In the genomic region with DNA sequence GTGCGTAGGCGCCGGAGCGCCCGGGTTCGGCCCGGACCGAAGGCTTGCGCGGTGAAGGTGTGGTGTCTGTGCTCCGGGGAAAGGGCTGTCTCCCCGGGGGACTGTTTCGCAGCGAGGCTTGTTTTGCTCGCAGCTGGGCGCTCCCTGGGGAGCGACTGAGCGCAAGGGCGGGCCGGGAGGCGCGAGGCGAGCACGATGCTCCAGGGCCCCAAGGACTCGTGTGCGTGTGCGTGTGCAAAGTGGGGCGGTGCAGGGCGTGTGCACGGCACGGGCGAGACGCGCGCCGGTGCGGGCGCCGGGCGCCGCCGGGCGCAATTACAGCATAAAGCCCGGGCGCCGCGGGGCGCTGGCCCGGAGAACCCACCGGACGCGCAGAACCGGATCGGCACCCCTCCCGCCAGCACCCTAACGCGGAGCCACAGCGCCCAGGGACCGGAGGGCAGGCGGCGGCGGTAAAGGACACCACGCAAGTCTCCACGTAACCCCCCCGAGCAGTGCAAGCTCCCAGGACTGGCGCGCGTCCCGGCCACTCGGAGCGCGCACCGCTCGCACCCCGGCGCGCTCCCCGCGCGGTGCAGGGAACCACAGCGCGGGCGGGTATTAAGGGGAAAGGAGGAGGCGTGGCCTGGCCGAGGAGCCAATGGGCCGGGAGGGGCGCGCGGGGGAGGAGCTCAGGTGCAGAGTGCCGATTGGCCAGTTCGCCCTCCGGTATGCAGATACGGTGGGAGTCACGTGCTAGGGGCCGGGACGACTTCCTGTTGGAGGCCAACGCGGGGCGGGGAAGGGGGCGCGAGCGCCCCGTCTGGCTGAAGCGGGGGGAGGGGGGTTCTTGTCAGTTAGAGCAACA, we compare ENCODE assay signal across 1 cellular context.
TF ChIP-seq lines count a peak whose summit lies in the region.

A gene with protein sequence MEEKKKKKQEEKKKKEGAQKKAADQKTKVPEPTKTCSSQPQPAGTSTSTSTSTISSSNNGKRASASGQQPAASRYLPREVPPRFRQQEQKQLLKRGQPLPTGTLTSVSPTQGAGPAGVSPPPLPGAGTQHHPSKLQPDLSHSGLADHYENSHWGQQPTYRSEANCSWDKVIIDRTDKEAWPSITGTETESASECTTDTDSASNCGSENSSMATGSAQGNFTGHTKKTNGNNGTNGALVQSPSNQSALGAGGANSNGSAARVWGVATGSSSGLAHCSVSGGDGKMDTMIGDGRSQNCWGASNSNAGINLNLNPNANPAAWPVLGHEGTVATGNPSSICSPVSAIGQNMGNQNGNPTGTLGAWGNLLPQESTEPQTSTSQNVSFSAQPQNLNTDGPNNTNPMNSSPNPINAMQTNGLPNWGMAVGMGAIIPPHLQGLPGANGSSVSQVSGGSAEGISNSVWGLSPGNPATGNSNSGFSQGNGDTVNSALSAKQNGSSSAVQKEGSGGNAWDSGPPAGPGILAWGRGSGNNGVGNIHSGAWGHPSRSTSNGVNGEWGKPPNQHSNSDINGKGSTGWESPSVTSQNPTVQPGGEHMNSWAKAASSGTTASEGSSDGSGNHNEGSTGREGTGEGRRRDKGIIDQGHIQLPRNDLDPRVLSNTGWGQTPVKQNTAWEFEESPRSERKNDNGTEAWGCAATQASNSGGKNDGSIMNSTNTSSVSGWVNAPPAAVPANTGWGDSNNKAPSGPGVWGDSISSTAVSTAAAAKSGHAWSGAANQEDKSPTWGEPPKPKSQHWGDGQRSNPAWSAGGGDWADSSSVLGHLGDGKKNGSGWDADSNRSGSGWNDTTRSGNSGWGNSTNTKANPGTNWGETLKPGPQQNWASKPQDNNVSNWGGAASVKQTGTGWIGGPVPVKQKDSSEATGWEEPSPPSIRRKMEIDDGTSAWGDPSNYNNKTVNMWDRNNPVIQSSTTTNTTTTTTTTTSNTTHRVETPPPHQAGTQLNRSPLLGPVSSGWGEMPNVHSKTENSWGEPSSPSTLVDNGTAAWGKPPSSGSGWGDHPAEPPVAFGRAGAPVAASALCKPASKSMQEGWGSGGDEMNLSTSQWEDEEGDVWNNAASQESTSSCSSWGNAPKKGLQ (N-terminal part only) (plus strand): TSS at position 835 of the 847 bp plus-strand sequence. CDS start 45,504 bp downstream, outside the sequence.

TF ChIP-seq in K562, 482 proteins besides CTCF, POLR2A, EP300 and RAD21 (continued from another document and continues in another):
- TF ChIP-seq, protein P1, sequence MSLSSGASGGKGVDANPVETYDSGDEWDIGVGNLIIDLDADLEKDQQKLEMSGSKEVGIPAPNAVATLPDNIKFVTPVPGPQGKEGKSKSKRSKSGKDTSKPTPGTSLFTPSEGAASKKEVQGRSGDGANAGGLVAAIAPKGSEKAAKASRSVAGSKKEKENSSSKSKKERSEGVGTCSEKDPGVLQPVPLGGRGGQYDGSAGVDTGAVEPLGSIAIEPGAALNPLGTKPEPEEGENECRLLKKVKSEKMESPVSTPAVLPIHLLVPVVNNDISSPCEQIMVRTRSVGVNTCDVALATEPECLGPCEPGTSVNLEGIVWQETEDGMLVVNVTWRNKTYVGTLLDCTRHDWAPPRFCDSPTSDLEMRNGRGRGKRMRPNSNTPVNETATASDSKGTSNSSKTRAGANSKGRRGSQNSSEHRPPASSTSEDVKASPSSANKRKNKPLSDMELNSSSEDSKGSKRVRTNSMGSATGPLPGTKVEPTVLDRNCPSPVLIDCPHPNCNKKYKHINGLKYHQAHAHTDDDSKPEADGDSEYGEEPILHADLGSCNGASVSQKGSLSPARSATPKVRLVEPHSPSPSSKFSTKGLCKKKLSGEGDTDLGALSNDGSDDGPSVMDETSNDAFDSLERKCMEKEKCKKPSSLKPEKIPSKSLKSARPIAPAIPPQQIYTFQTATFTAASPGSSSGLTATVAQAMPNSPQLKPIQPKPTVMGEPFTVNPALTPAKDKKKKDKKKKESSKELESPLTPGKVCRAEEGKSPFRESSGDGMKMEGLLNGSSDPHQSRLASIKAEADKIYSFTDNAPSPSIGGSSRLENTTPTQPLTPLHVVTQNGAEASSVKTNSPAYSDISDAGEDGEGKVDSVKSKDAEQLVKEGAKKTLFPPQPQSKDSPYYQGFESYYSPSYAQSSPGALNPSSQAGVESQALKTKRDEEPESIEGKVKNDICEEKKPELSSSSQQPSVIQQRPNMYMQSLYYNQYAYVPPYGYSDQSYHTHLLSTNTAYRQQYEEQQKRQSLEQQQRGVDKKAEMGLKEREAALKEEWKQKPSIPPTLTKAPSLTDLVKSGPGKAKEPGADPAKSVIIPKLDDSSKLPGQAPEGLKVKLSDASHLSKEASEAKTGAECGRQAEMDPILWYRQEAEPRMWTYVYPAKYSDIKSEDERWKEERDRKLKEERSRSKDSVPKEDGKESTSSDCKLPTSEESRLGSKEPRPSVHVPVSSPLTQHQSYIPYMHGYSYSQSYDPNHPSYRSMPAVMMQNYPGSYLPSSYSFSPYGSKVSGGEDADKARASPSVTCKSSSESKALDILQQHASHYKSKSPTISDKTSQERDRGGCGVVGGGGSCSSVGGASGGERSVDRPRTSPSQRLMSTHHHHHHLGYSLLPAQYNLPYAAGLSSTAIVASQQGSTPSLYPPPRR (CRISPR knock-in tag; IDR thresholded peaks at IDR 0.05; ENCODE audit: borderline replicate concordance), result 0 out of 2 replicates have a peak, but pooled peaks have one; percentile 8
- TF ChIP-seq, protein P2, sequence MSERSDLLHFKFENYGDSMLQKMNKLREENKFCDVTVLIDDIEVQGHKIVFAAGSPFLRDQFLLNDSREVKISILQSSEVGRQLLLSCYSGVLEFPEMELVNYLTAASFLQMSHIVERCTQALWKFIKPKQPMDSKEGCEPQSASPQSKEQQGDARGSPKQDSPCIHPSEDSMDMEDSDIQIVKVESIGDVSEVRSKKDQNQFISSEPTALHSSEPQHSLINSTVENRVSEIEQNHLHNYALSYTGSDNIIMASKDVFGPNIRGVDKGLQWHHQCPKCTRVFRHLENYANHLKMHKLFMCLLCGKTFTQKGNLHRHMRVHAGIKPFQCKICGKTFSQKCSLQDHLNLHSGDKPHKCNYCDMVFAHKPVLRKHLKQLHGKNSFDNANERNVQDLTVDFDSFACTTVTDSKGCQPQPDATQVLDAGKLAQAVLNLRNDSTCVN (CRISPR knock-in tag; IDR thresholded peaks at IDR 0.05), result peak; percentile 94
- TF ChIP-seq SAFB (IDR thresholded peaks at IDR 0.05; ENCODE audit: borderline replicate concordance, low read depth, low read length) (peak; percentile 46; the same call in 1 of the 2 replicates), NCOA2 (IDR thresholded peaks at IDR 0.05; ENCODE audit: partially characterized antibody in 2 of 2) (no peak), PYGO2 (tag; IDR thresholded peaks at IDR 0.05) (no peak), BDP1 (IDR thresholded peaks at IDR 0.05; ENCODE audit: insufficient read depth, insufficient read length) (no peak), ILF3 (IDR thresholded peaks at IDR 0.05; ENCODE audit: borderline replicate concordance) (peak; percentile 96; the same call in 1 of the 2 replicates), NCOR1 (IDR thresholded peaks at IDR 0.05) (peak; percentile 51; the same call in 1 of the 2 replicates), EGR1 (conservative IDR thresholded peaks at IDR 0.05) (peak; percentile 83), CREB1 (IDR thresholded peaks at IDR 0.05) (no peak; the same call in 1 of the 2 replicates), CREB1 (CRISPR knock-in tag; IDR thresholded peaks at IDR 0.05) (peak; percentile 15; the same call in 1 of the 2 replicates), XRCC3 (IDR thresholded peaks at IDR 0.05) (no peak), ZNF24 (IDR thresholded peaks at IDR 0.05) (no peak), RBM17 (IDR thresholded peaks at IDR 0.05; ENCODE audit: borderline replicate concordance, low read depth, low read length) (no peak), ARID1B (IDR thresholded peaks at IDR 0.05) (no peak; the same call in 1 of the 2 replicates), ZNF780A (CRISPR knock-in tag; IDR thresholded peaks at IDR 0.05) (no peak), SMAD2 (IDR thresholded peaks at IDR 0.05; ENCODE audit: low read depth, low read length) (no peak), TSC22D4 (tag; IDR thresholded peaks at IDR 0.05) (no peak), ZNF23 (CRISPR knock-in tag; IDR thresholded peaks at IDR 0.05) (peak; percentile 59; the same call in 1 of the 2 replicates), FOS (IDR thresholded peaks at IDR 0.05; ENCODE audit: extremely low read depth, insufficient read length) (peak; percentile 63), KDM1A (IDR thresholded peaks at IDR 0.05) (no peak), ZNF3 (CRISPR knock-in tag; IDR thresholded peaks at IDR 0.05) (no peak), XRCC4 (IDR thresholded peaks at IDR 0.05; ENCODE audit: extremely low read depth, insufficient read depth, insufficient read length) (no peak), EHMT2 (IDR thresholded peaks at IDR 0.05) (no peak), CCNT2 (IDR thresholded peaks at IDR 0.05; ENCODE audit: borderline replicate concordance, extremely low read depth, insufficient read length, low read depth, low read length) (peak; percentile 84), CHD1 (IDR thresholded peaks at IDR 0.05; ENCODE audit: low read length) (no peak), GABPA (tag; conservative IDR thresholded peaks at IDR 0.05; ENCODE audit: low read depth) (peak; percentile 91), GATAD2A (IDR thresholded peaks at IDR 0.05) (no peak), ZZZ3 (IDR thresholded peaks at IDR 0.05) (no peak), TCF3 (CRISPR knock-in tag; IDR thresholded peaks at IDR 0.05) (no peak), HNRNPK (IDR thresholded peaks at IDR 0.05; ENCODE audit: low read depth, low read length, poor library complexity, severe bottlenecking) (no peak), ZNF263 (CRISPR knock-in tag; IDR thresholded peaks at IDR 0.05; ENCODE audit: borderline replicate concordance) (peak; percentile 60; the same call in 1 of the 2 replicates), TAF1 (IDR thresholded peaks at IDR 0.05; ENCODE audit: control insufficient read depth, extremely low read depth, insufficient read depth, low read length, severe bottlenecking) (peak; percentile 95), JUNB (CRISPR knock-in tag; conservative IDR thresholded peaks at IDR 0.05) (no peak; the same call in 1 of the 2 replicates), ZKSCAN8 (CRISPR knock-in tag; IDR thresholded peaks at IDR 0.05) (no peak), ASH1L (IDR thresholded peaks at IDR 0.05; ENCODE audit: borderline replicate concordance, low read depth, partially characterized antibody) (no peak), RBM14 (IDR thresholded peaks at IDR 0.05; ENCODE audit: borderline replicate concordance, insufficient read depth, low read depth, low read length) (no peak), MECOM (CRISPR knock-in tag; IDR thresholded peaks at IDR 0.05) (no peak), DMBX1 (CRISPR knock-in tag; IDR thresholded peaks at IDR 0.05; ENCODE audit: borderline replicate concordance) (peak; percentile 14; the same call in 1 of the 2 replicates), KDM5B (IDR thresholded peaks at IDR 0.05; ENCODE audit: insufficient replicate concordance, low read depth, low read length) (peak; percentile 100), C11orf30 (IDR thresholded peaks at IDR 0.05; ENCODE audit: low read depth) (no peak), RBBP5 (IDR thresholded peaks at IDR 0.05; ENCODE audit: borderline replicate concordance, insufficient read depth, low read length, poor library complexity, severe bottlenecking) (peak; percentile 48), ELF4 (CRISPR knock-in tag; IDR thresholded peaks at IDR 0.05) (peak; percentile 97)
- TF ChIP-seq, protein P3, sequence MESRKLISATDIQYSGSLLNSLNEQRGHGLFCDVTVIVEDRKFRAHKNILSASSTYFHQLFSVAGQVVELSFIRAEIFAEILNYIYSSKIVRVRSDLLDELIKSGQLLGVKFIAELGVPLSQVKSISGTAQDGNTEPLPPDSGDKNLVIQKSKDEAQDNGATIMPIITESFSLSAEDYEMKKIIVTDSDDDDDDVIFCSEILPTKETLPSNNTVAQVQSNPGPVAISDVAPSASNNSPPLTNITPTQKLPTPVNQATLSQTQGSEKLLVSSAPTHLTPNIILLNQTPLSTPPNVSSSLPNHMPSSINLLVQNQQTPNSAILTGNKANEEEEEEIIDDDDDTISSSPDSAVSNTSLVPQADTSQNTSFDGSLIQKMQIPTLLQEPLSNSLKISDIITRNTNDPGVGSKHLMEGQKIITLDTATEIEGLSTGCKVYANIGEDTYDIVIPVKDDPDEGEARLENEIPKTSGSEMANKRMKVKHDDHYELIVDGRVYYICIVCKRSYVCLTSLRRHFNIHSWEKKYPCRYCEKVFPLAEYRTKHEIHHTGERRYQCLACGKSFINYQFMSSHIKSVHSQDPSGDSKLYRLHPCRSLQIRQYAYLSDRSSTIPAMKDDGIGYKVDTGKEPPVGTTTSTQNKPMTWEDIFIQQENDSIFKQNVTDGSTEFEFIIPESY (CRISPR knock-in tag; IDR thresholded peaks at IDR 0.05), result no peak
- TF ChIP-seq, protein P4, sequence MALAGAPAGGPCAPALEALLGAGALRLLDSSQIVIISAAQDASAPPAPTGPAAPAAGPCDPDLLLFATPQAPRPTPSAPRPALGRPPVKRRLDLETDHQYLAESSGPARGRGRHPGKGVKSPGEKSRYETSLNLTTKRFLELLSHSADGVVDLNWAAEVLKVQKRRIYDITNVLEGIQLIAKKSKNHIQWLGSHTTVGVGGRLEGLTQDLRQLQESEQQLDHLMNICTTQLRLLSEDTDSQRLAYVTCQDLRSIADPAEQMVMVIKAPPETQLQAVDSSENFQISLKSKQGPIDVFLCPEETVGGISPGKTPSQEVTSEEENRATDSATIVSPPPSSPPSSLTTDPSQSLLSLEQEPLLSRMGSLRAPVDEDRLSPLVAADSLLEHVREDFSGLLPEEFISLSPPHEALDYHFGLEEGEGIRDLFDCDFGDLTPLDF (CRISPR knock-in tag; IDR thresholded peaks at IDR 0.05), result no peak
- TF ChIP-seq, protein P5, sequence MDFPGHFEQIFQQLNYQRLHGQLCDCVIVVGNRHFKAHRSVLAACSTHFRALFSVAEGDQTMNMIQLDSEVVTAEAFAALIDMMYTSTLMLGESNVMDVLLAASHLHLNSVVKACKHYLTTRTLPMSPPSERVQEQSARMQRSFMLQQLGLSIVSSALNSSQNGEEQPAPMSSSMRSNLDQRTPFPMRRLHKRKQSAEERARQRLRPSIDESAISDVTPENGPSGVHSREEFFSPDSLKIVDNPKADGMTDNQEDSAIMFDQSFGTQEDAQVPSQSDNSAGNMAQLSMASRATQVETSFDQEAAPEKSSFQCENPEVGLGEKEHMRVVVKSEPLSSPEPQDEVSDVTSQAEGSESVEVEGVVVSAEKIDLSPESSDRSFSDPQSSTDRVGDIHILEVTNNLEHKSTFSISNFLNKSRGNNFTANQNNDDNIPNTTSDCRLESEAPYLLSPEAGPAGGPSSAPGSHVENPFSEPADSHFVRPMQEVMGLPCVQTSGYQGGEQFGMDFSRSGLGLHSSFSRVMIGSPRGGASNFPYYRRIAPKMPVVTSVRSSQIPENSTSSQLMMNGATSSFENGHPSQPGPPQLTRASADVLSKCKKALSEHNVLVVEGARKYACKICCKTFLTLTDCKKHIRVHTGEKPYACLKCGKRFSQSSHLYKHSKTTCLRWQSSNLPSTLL (IDR thresholded peaks at IDR 0.05), result no peak
- TF ChIP-seq, protein P6, sequence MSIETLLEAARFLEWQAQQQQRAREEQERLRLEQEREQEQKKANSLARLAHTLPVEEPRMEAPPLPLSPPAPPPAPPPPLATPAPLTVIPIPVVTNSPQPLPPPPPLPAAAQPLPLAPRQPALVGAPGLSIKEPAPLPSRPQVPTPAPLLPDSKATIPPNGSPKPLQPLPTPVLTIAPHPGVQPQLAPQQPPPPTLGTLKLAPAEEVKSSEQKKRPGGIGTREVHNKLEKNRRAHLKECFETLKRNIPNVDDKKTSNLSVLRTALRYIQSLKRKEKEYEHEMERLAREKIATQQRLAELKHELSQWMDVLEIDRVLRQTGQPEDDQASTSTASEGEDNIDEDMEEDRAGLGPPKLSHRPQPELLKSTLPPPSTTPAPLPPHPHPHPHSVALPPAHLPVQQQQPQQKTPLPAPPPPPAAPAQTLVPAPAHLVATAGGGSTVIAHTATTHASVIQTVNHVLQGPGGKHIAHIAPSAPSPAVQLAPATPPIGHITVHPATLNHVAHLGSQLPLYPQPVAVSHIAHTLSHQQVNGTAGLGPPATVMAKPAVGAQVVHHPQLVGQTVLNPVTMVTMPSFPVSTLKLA (conservative IDR thresholded peaks at IDR 0.05), result peak; percentile 84 to 90
